ENCODE assay signal across 12 cellular contexts in the genomic region with DNA sequence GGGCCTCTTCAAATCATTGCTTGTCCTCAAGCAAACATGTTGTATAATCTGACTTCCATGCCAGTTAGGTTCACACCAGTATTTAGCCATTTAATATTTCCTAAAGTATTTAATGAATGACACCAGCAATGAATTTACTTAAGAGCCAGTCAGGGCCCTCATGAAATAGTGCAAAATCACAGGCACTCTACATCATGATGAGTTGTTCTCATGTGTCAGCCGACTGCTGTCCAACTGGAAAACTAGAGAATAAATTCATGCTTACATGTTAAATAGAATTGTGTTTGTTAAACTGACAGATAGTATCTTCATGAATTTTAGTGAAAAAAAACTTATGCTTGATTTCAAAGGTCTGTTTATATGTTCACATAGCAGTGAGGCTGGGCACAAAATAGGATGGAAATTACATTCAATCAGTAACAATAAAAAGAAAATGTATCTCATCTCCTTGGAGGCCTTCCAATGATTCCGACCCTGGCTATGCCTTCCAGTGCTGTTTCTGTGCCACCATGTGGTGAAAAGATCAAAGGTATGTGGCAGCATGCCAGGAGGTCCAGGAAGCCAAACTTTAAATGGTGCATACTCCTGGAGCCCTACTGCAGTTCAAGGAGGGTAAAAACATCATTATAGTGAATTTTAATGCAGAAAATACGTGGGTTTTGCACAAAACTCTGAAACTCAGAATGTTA. TPM values are rescaled to one million over a fixed set of nuclear protein-coding genes. Genes with fewer than 3 reads are reported as not detected.
DNase-seq lines count a peak whose midpoint lies in the region; ATAC-seq, FAIRE-seq and TF ChIP-seq lines count a peak whose summit lies in the region.
"Had no signal": no experiment of that assay in that cellular context is flagged by ENCODE, and none has a peak within 500 bp of the region (broad histone marks: within the 10 kb centered on the region; RNA-seq: fewer than 3 reads in every experiment).

No MANE protein-coding gene starts in this region.

- no peak overlapping the region for H3K9ac ChIP-seq in OCI-LY3 (ENCODE audit: low read length)

- H3K36me3 ChIP-seq in OCI-LY3 (replicated peaks; ENCODE audit: low read depth, low read length) = peaks cover 90% of the 10 kb centered on the region
- H3K36me3 ChIP-seq in small intestine (ENCODE audit: control insufficient read depth in 2 of 2, insufficient read depth in 2 of 2, low read length in 2 of 2) = peaks cover 4 to 6% of the 10 kb centered on the region in 2 donors

- no peaks in the 10 kb centered on the region for H3K9me3 Mint-ChIP-seq in activated CD4-positive, alpha-beta memory T cell treated with anti-CD3 and anti-CD28 coated beads, Interleukin-2, amount 10 ng/mL, durations not matched to agents 7 days and 5 days

- no peak overlapping the region for H2AFZ ChIP-seq in OCI-LY3 (ENCODE audit: low read depth, low read length)

- POLR2A ChIA-PET in activated CD4-positive, alpha-beta memory T cell treated with anti-CD3 and anti-CD28 coated beads, Interleukin-2, amount 10 ng/mL, durations not matched to agents 7 days and 5 days (lab: Charles Lee) = no interaction called here

- DNase-seq in HTR-8/SVneo (ENCODE audit: insufficient read length, low spot score) (peak; percentile 17), fibroblast of gingiva (ENCODE audit: low read depth) (peak; percentile 52), small intestine (peak; percentile 60)
- DNase-seq in activated CD4-positive, alpha-beta memory T cell treated with anti-CD3 and anti-CD28 coated beads, Interleukin-2, amount 10 ng/mL, durations not matched to agents 7 days and 5 days = no peak
- DNase-seq: cortex of kidney, SHP77 had no signal

- peak; percentile 8; the same call in 1 of the 2 replicates for TF ChIP-seq CTCF in OCI-LY3 (IDR thresholded peaks at IDR 0.05; ENCODE audit: low read depth, low read length)

- H3K9me3 ChIP-seq in OCI-LY3 (ENCODE audit: insufficient read depth, low read length) (no peaks in the 10 kb centered on the region), small intestine (ENCODE audit: control insufficient read depth, low read depth) (no peaks in the 10 kb centered on the region)

- H3K27me3 ChIP-seq in OCI-LY3 (ENCODE audit: low read depth, low read length) (no peaks in the 10 kb centered on the region), small intestine (ENCODE audit: control insufficient read depth in 2 of 2, insufficient read depth in 2 of 2, low read length in 2 of 2) (no peaks in the 10 kb centered on the region)

- H3K4me3 Mint-ChIP-seq in activated CD4-positive, alpha-beta memory T cell treated with anti-CD3 and anti-CD28 coated beads, Interleukin-2, amount 10 ng/mL, durations not matched to agents 7 days and 5 days = no peak overlapping the region
- H3K4me3 Mint-ChIP-seq: stimulated activated naive CD8-positive, alpha-beta T cell treated with anti-CD3 and anti-CD28 coated beads, Interleukin-15, Interleukin-2, amounts not matched to agents 100 ng/mL and 50 ng/mL, for 24 hours had no signal

- no peaks in the 10 kb centered on the region for H3K27me3 Mint-ChIP-seq in activated CD4-positive, alpha-beta memory T cell treated with anti-CD3 and anti-CD28 coated beads, Interleukin-2, amount 10 ng/mL, durations not matched to agents 7 days and 5 days
- H3K27me3 Mint-ChIP-seq: stimulated activated naive CD8-positive, alpha-beta T cell treated with anti-CD3 and anti-CD28 coated beads, Interleukin-15, Interleukin-2, amounts not matched to agents 100 ng/mL and 50 ng/mL, for 24 hours had no signal

- no peak overlapping the region for H3K27ac Mint-ChIP-seq in activated CD4-positive, alpha-beta memory T cell treated with anti-CD3 and anti-CD28 coated beads, Interleukin-2, amount 10 ng/mL, durations not matched to agents 7 days and 5 days
- H3K27ac Mint-ChIP-seq: stimulated activated naive CD8-positive, alpha-beta T cell treated with anti-CD3 and anti-CD28 coated beads, Interleukin-15, Interleukin-2, amounts not matched to agents 100 ng/mL and 50 ng/mL, for 24 hours had no signal

- 31 to 56% (median 49%) methylated on average over 3 of the region's 3 CpGs for WGBS in small intestine, 3 donors

- no peak overlapping the region for H3K4me3 ChIP-seq in OCI-LY3 (ENCODE audit: low read length)
- no peak overlapping the region for H3K4me3 ChIP-seq in small intestine (ENCODE audit: low read depth in 1 of 2, low read length in 2 of 2)
- H3K4me3 ChIP-seq: smooth muscle cell had no signal

- H3K36me3 Mint-ChIP-seq in activated CD4-positive, alpha-beta memory T cell treated with anti-CD3 and anti-CD28 coated beads, Interleukin-2, amount 10 ng/mL, durations not matched to agents 7 days and 5 days (ENCODE audit: low read depth) = peaks cover 94% of the 10 kb centered on the region

- ATAC-seq in HG02885 (IDR thresholded peaks at IDR 0.05; ENCODE audit: poor library complexity, unreplicated experiment) = no peak
- ATAC-seq in GM21576 (IDR thresholded peaks at IDR 0.05; ENCODE audit: unreplicated experiment) = no peak

- H3K79me2 ChIP-seq in OCI-LY3 (ENCODE audit: low read length) = peaks cover 69% of the 10 kb centered on the region

- peaks cover 4% of the 10 kb centered on the region for H3K4me1 Mint-ChIP-seq in activated CD4-positive, alpha-beta memory T cell treated with anti-CD3 and anti-CD28 coated beads, Interleukin-2, amount 10 ng/mL, durations not matched to agents 7 days and 5 days

- peaks cover 49% of the 10 kb centered on the region for H3K4me1 ChIP-seq in OCI-LY3 (ENCODE audit: low read length)
- H3K4me1 ChIP-seq in small intestine (ENCODE audit: control insufficient read depth in 2 of 2, insufficient read depth in 1 of 2, low read depth in 1 of 2, low read length in 1 of 2) = peaks cover 0 to 7% of the 10 kb centered on the region in 2 donors

- no peak overlapping the region for H3K4me2 ChIP-seq in OCI-LY3 (ENCODE audit: low read length)
- H3K4me2 ChIP-seq: smooth muscle cell had no signal

- H4K20me1 ChIP-seq in OCI-LY3 (ENCODE audit: insufficient read depth, low read length) = peaks cover 56% of the 10 kb centered on the region

- no peak for FAIRE-seq in HTR-8/SVneo (lab: Jason Lieb, UNC)
- no peak for FAIRE-seq in small intestine (lab: Jason Lieb, UNC)
- FAIRE-seq: H1 had no signal

- CTCF ChIA-PET in activated CD4-positive, alpha-beta memory T cell treated with anti-CD3 and anti-CD28 coated beads, Interleukin-2, amount 10 ng/mL, durations not matched to agents 7 days and 5 days (lab: Charles Lee) = interaction anchor here (1.0 kb wide), 1 partner anchor 15 kb away, joined by 6 read pairs; no protein-coding TSS in a partner anchor

- H3K27ac ChIP-seq in OCI-LY3 (ENCODE audit: low read length) (peak overlapping the region; percentile 84), small intestine (ENCODE audit: low read depth in 1 of 2, low read length in 1 of 2) (no peak overlapping the region)

RNA-seq across cellular contexts. Expression of gene CTSC, which starts 45.2 kb away (rescaled TPM):
- 10 to 100 TPM; 16.1 to 72.6 (median 24.6) TPM for polyA plus RNA-seq in small intestine
- 100 to 1,000 TPM; 321 to 323 TPM for total RNA-seq in activated CD4-positive, alpha-beta memory T cell treated with anti-CD3 and anti-CD28 coated beads, Interleukin-2, amount 10 ng/mL, durations not matched to agents 7 days and 5 days
